In genomic region chr5:72723584-72723983, GRCh38 we compare ENCODE assay signal across 17 cellular contexts.
"Had no signal": no experiment of that assay in that cellular context is flagged by ENCODE, and none has a peak within 500 bp of the region (broad histone marks: within the 10 kb centered on the region; RNA-seq: fewer than 3 reads in every experiment).

No MANE protein-coding gene starts in this region.

- H3K27ac ChIP-seq: colonic mucosa, gastroesophageal sphincter, heart right ventricle, ovary, thoracic aorta, upper lobe of right lung had no signal

- H3K27me3 ChIP-seq: colonic mucosa, ovary, upper lobe of right lung had no signal

- DNase-seq: activated CD4-positive, alpha-beta T cell treated with anti-CD3 and anti-CD28 coated beads for 4 hours; activated CD8-positive, alpha-beta memory T cell treated with anti-CD3 and anti-CD28 coated beads, Interleukin-2, amount 50 U/mL, for 4 hours; activated CD8-positive, alpha-beta T cell treated with anti-CD3 and anti-CD28 coated beads, Interleukin-2, amount 10 ng/mL, durations not matched to agents 7 days and 5 days; activated effector memory CD4-positive, alpha-beta T cell treated with anti-CD3 and anti-CD28 coated beads, Interleukin-2, amount 50 U/mL, for 16 hours; activated T-cell treated with anti-CD3 and anti-CD28 coated beads, Interleukin-2, amount 50 U/mL, for 48 hours; central memory CD4-positive, alpha-beta T cell; colonic mucosa; heart right ventricle; naive B cell; ovary; stimulated activated CD4-positive, alpha-beta T cell treated with anti-CD3 and anti-CD28 coated beads, Interleukin-1b, Interleukin-23, amount 100 ng/mL, for 48 hours; upper lobe of right lung had no signal

- H3K36me3 ChIP-seq: colonic mucosa, gastroesophageal sphincter, heart right ventricle, ovary, thoracic aorta, upper lobe of right lung had no signal

- H3K9me3 ChIP-seq: colonic mucosa, heart right ventricle, ovary, thoracic aorta, upper lobe of right lung had no signal

- H3K4me1 ChIP-seq: colonic mucosa, gastroesophageal sphincter, heart right ventricle, upper lobe of right lung had no signal

- ATAC-seq: activated CD8-positive, alpha-beta T cell treated with anti-CD3 and anti-CD28 coated beads, Interleukin-2, amount 10 ng/mL, durations not matched to agents 7 days and 5 days; activated naive CD4-positive, alpha-beta T cell treated with anti-CD3 and anti-CD28 coated beads, Interleukin-2, amount 50 U/mL, for 72 hours; gastroesophageal sphincter; heart right ventricle; stimulated activated effector memory CD8-positive, alpha-beta T cell treated with anti-CD3 and anti-CD28 coated beads, Interleukin-12 subunit alpha, Interleukin-12 subunit beta, amount 100 ng/mL, for 72 hours; upper lobe of right lung; WTC11 had no signal

- H3K4me3 ChIP-seq: colonic mucosa, gastroesophageal sphincter, heart right ventricle, ovary, thoracic aorta, upper lobe of right lung had no signal
